In genomic region chr1:3602375-3602774, GRCh38 we compare ENCODE assay signal across 7 cellular contexts. TPM values are rescaled to one million over a fixed set of nuclear protein-coding genes. Genes with fewer than 3 reads are reported as not detected.
"Had no signal": no experiment of that assay in that cellular context is flagged by ENCODE, and none has a peak within 500 bp of the region (broad histone marks: within the 10 kb centered on the region; RNA-seq: fewer than 3 reads in every experiment).

No MANE protein-coding gene starts in this region.

- H3K27ac Mint-ChIP-seq: H9 had no signal

- H3K9me3 Mint-ChIP-seq: H9 had no signal

- DNase-seq: GM23248, GOT3, H9, HCEC 1CT, IMR-90, KG1 had no signal

- H3K4me3 ChIP-seq: GM23248, K562 had no signal

- ATAC-seq: K562 had no signal

- H3K27ac ChIP-seq: GM23248 had no signal

- H2AFZ ChIP-seq: GM23248 had no signal

- H3K9ac ChIP-seq: GM23248 had no signal

- H3K4me3 Mint-ChIP-seq: H9 had no signal

RNA-seq across cellular contexts. Expression of gene TP73, which starts 49.9 kb away (rescaled TPM):
- total RNA-seq: GM23248, IMR-90 had no signal
- polyA plus RNA-seq: GM23248, IMR-90 had no signal
